18 cellular contexts compared by ENCODE assay signal in genomic region chr5:73450041-73450598, GRCh38. TPM values are rescaled to one million over a fixed set of nuclear protein-coding genes. Genes with fewer than 3 reads are reported as not detected.
DNase-seq lines count a peak whose midpoint lies in the region; ATAC-seq and TF ChIP-seq lines count a peak whose summit lies in the region.
"Had no signal": no experiment of that assay in that cellular context is flagged by ENCODE, and none has a peak within 500 bp of the region (broad histone marks: within the 10 kb centered on the region; RNA-seq: fewer than 3 reads in every experiment).

No MANE protein-coding gene starts in this region.

- peaks cover 20% of the 10 kb centered on the region for H3K4me1 Mint-ChIP-seq in activated CD4-positive, alpha-beta memory T cell treated with anti-CD3 and anti-CD28 coated beads for 36 hours (ENCODE audit: low read depth)
- H3K4me1 Mint-ChIP-seq in activated CD4-positive, alpha-beta memory T cell treated with anti-CD3 and anti-CD28 coated beads, Interleukin-2, amount 10 ng/mL, durations not matched to agents 7 days and 5 days = peaks cover 23% of the 10 kb centered on the region
- peaks cover 5 to 29% (median 8%) of the 10 kb centered on the region in 3 donors for H3K4me1 Mint-ChIP-seq in IgD-negative memory B cell
- peaks cover 8% of the 10 kb centered on the region for H3K4me1 Mint-ChIP-seq in central memory CD8-positive, alpha-beta T cell
- peaks cover 32% of the 10 kb centered on the region for H3K4me1 Mint-ChIP-seq in osteocyte (ENCODE audit: unreplicated experiment)

- DNase-seq in activated CD4-positive, alpha-beta memory T cell treated with anti-CD3 and anti-CD28 coated beads for 36 hours = no peak
- no peak for DNase-seq in activated CD4-positive, alpha-beta memory T cell treated with anti-CD3 and anti-CD28 coated beads, Interleukin-2, amount 10 ng/mL, durations not matched to agents 7 days and 5 days
- no peak for DNase-seq in central memory CD8-positive, alpha-beta T cell (ENCODE audit: low spot score in 2 of 2)
- no peak for DNase-seq in osteocyte (ENCODE audit: extremely low spot score, unreplicated experiment)
- DNase-seq in effector CD8-positive, alpha-beta T cell (lab: John Stamatoyannopoulos, UW) = no peak
- no peak for DNase-seq in stimulated activated CD4-positive, alpha-beta T cell treated with anti-CD3 and anti-CD28 coated beads, Interleukin-2, amount 100 ng/mL, for 24 hours
- DNase-seq: activated CD4-positive, alpha-beta T cell treated with anti-CD3 and anti-CD28 coated beads, Interleukin-2, amount 50 U/mL, for 4 hours; DND-41; gastrocnemius medialis; HCEC 1CT; NCI-H187 treated with DMSO at 0.1 percent for 48 hours; NCI-H446; NK-92 treated with Interleukin-12 subunit alpha and Interleukin-12 subunit beta, amount 100 ng/mL, for 24 hours had no signal

- POLR2A ChIA-PET in activated CD4-positive, alpha-beta memory T cell treated with anti-CD3 and anti-CD28 coated beads for 36 hours (lab: Charles Lee) = interaction anchor here (0.6 kb wide), 1 partner anchor 660 kb away, joined by 3 read pairs; no protein-coding TSS in a partner anchor
- POLR2A ChIA-PET in activated CD4-positive, alpha-beta memory T cell treated with anti-CD3 and anti-CD28 coated beads, Interleukin-2, amount 10 ng/mL, durations not matched to agents 7 days and 5 days (lab: Charles Lee) = interaction anchor here (0.7 kb wide), 1 partner anchor 49 kb away, joined by 3 read pairs; no protein-coding TSS in a partner anchor

- intact Hi-C loops in activated CD4-positive, alpha-beta memory T cell treated with anti-CD3 and anti-CD28 coated beads for 36 hours (cut with micrococcal nuclease) = loop anchor here (2.0 kb wide), 4 partner anchors 13 to 367 kb away; no protein-coding TSS in a partner anchor

- no peak for ATAC-seq in central memory CD8-positive, alpha-beta T cell (replicated peaks; ENCODE audit: extremely low read depth, poor library complexity, severe bottlenecking)
- ATAC-seq in HG02623 (IDR thresholded peaks at IDR 0.05; ENCODE audit: unreplicated experiment) = no peak
- ATAC-seq: activated naive CD4-positive, alpha-beta T cell treated with anti-CD3 and anti-CD28 coated beads, Interleukin-2, amount 50 U/mL, for 72 hours; CD8-positive, alpha-beta T cell; gastrocnemius medialis had no signal

- peaks cover 62% of the 10 kb centered on the region for H3K27me3 Mint-ChIP-seq in activated CD4-positive, alpha-beta memory T cell treated with anti-CD3 and anti-CD28 coated beads for 36 hours
- peaks cover 75% of the 10 kb centered on the region for H3K27me3 Mint-ChIP-seq in activated CD4-positive, alpha-beta memory T cell treated with anti-CD3 and anti-CD28 coated beads, Interleukin-2, amount 10 ng/mL, durations not matched to agents 7 days and 5 days
- H3K27me3 Mint-ChIP-seq in IgD-negative memory B cell (peaks cover 49% of the 10 kb centered on the region), osteocyte (ENCODE audit: unreplicated experiment) (peaks cover 45% of the 10 kb centered on the region)
- H3K27me3 Mint-ChIP-seq in central memory CD8-positive, alpha-beta T cell = peaks cover 73% of the 10 kb centered on the region

- no peak overlapping the region for H3K4me3 Mint-ChIP-seq in activated CD4-positive, alpha-beta memory T cell treated with anti-CD3 and anti-CD28 coated beads for 36 hours
- no peak overlapping the region for H3K4me3 Mint-ChIP-seq in activated CD4-positive, alpha-beta memory T cell treated with anti-CD3 and anti-CD28 coated beads, Interleukin-2, amount 10 ng/mL, durations not matched to agents 7 days and 5 days
- H3K4me3 Mint-ChIP-seq in IgD-negative memory B cell = peak overlapping the region in 3 of 4 donors; percentile 52 to 98 (median 70)
- H3K4me3 Mint-ChIP-seq in central memory CD8-positive, alpha-beta T cell = peak overlapping the region; percentile 18
- H3K4me3 Mint-ChIP-seq in osteocyte (ENCODE audit: unreplicated experiment) = peak overlapping the region; percentile 75

- H3K27ac Mint-ChIP-seq in activated CD4-positive, alpha-beta memory T cell treated with anti-CD3 and anti-CD28 coated beads for 36 hours = peak overlapping the region; percentile 51
- H3K27ac Mint-ChIP-seq in activated CD4-positive, alpha-beta memory T cell treated with anti-CD3 and anti-CD28 coated beads, Interleukin-2, amount 10 ng/mL, durations not matched to agents 7 days and 5 days = no peak overlapping the region
- H3K27ac Mint-ChIP-seq in IgD-negative memory B cell (peak overlapping the region; percentile 71 to 99 (median 94)), osteocyte (ENCODE audit: unreplicated experiment) (no peak overlapping the region)
- peak overlapping the region; percentile 25 for H3K27ac Mint-ChIP-seq in central memory CD8-positive, alpha-beta T cell (ENCODE audit: low read depth)
- H3K27ac Mint-ChIP-seq: CD8-positive, alpha-beta T cell had no signal

- H3K9me3 Mint-ChIP-seq in activated CD4-positive, alpha-beta memory T cell treated with anti-CD3 and anti-CD28 coated beads for 36 hours = no peaks in the 10 kb centered on the region
- no peaks in the 10 kb centered on the region for H3K9me3 Mint-ChIP-seq in activated CD4-positive, alpha-beta memory T cell treated with anti-CD3 and anti-CD28 coated beads, Interleukin-2, amount 10 ng/mL, durations not matched to agents 7 days and 5 days
- peaks cover 0 to 11% (median 4%) of the 10 kb centered on the region in 3 donors for H3K9me3 Mint-ChIP-seq in IgD-negative memory B cell
- no peaks in the 10 kb centered on the region for H3K9me3 Mint-ChIP-seq in central memory CD8-positive, alpha-beta T cell
- H3K9me3 Mint-ChIP-seq in osteocyte (ENCODE audit: unreplicated experiment) = no peaks in the 10 kb centered on the region
- H3K9me3 Mint-ChIP-seq: activated naive CD4-positive, alpha-beta T cell treated with anti-CD3 and anti-CD28 coated beads, Interleukin-2, amount 50 U/mL, for 72 hours; neural crest cell had no signal

- no peak for TF ChIP-seq CTCF in osteocyte (IDR thresholded peaks at IDR 0.05)

- H3K36me3 Mint-ChIP-seq in activated CD4-positive, alpha-beta memory T cell treated with anti-CD3 and anti-CD28 coated beads for 36 hours = peaks cover 12% of the 10 kb centered on the region
- H3K36me3 Mint-ChIP-seq in activated CD4-positive, alpha-beta memory T cell treated with anti-CD3 and anti-CD28 coated beads, Interleukin-2, amount 10 ng/mL, durations not matched to agents 7 days and 5 days (ENCODE audit: low read depth) = peaks cover 7% of the 10 kb centered on the region
- peaks cover 3% of the 10 kb centered on the region for H3K36me3 Mint-ChIP-seq in IgD-negative memory B cell
- H3K36me3 Mint-ChIP-seq in central memory CD8-positive, alpha-beta T cell (ENCODE audit: insufficient read depth) = peaks cover 33% of the 10 kb centered on the region
- H3K36me3 Mint-ChIP-seq in osteocyte (ENCODE audit: unreplicated experiment) = peaks cover 14% of the 10 kb centered on the region
- H3K36me3 Mint-ChIP-seq: CD8-positive, alpha-beta T cell had no signal

- CTCF ChIA-PET in activated CD4-positive, alpha-beta memory T cell treated with anti-CD3 and anti-CD28 coated beads for 36 hours (lab: Charles Lee) = interaction anchor here (0.7 to 2.5 kb wide), 12 partner anchors 11 to 494 kb away, joined by 3 to 22 read pairs (median 6); partner anchors contain the start of gene FCHO2
- CTCF ChIA-PET in activated CD4-positive, alpha-beta memory T cell treated with anti-CD3 and anti-CD28 coated beads, Interleukin-2, amount 10 ng/mL, durations not matched to agents 7 days and 5 days (lab: Charles Lee) = interaction anchor here (1.3 to 2.4 kb wide), 6 partner anchors 15 to 234 kb away, joined by 4 to 22 read pairs (median 8); no protein-coding TSS in a partner anchor

RNA-seq across cellular contexts. Expression of gene FOXD1, which starts 1.5 kb away (rescaled TPM):
- total RNA-seq in activated CD4-positive, alpha-beta memory T cell treated with anti-CD3 and anti-CD28 coated beads for 36 hours = under 1 TPM; 0.38 to 0.46 TPM
- under 1 TPM; 0.28 to 0.38 TPM for total RNA-seq in activated CD4-positive, alpha-beta memory T cell treated with anti-CD3 and anti-CD28 coated beads, Interleukin-2, amount 10 ng/mL, durations not matched to agents 7 days and 5 days
- polyA plus RNA-seq in IgD-negative memory B cell = not detected
- 64.1 and 73.4 TPM in 2 replicates for total RNA-seq in osteocyte

RNA-seq across cellular contexts. Expression of gene BTF3, which starts 48.1 kb away (rescaled TPM):
- 100 to 1,000 TPM; 936 to 944 TPM for total RNA-seq in activated CD4-positive, alpha-beta memory T cell treated with anti-CD3 and anti-CD28 coated beads for 36 hours
- total RNA-seq in activated CD4-positive, alpha-beta memory T cell treated with anti-CD3 and anti-CD28 coated beads, Interleukin-2, amount 10 ng/mL, durations not matched to agents 7 days and 5 days = 100 to 1,000 TPM; 716 to 729 TPM
- 735 TPM for polyA plus RNA-seq in IgD-negative memory B cell
- total RNA-seq in osteocyte = 548 and 565 TPM in 2 replicates

Comparison
In these comparisons a context has a peak if more than half of its experiments do, and no peak if none do; other contexts are left out.
1. H3K27ac Mint-ChIP-seq: peak in activated CD4-positive, alpha-beta memory T cell treated with anti-CD3 and anti-CD28 coated beads for 36 hours (single experiment), IgD-negative memory B cell (3 of 3) and central memory CD8-positive, alpha-beta T cell (single experiment); none in activated CD4-positive, alpha-beta memory T cell treated with anti-CD3 and anti-CD28 coated beads, Interleukin-2, amount 10 ng/mL, durations not matched to agents 7 days and 5 days (single experiment) and osteocyte (single experiment).
2. H3K4me3 Mint-ChIP-seq: peak in IgD-negative memory B cell (3 of 4), central memory CD8-positive, alpha-beta T cell (single experiment) and osteocyte (single experiment); none in activated CD4-positive, alpha-beta memory T cell treated with anti-CD3 and anti-CD28 coated beads for 36 hours (single experiment) and activated CD4-positive, alpha-beta memory T cell treated with anti-CD3 and anti-CD28 coated beads, Interleukin-2, amount 10 ng/mL, durations not matched to agents 7 days and 5 days (single experiment).
3. RNA of gene FOXD1, which starts 1.5 kb away (total RNA-seq): 64.1 to 73.4 TPM in osteocyte; 0.38 to 0.46 TPM in activated CD4-positive, alpha-beta memory T cell treated with anti-CD3 and anti-CD28 coated beads for 36 hours and 0.28 to 0.38 TPM in activated CD4-positive, alpha-beta memory T cell treated with anti-CD3 and anti-CD28 coated beads, Interleukin-2, amount 10 ng/mL, durations not matched to agents 7 days and 5 days; every median in the first group is over 10 times any median in the second.